ENCODE assay signal across 21 cellular contexts in the genomic region with DNA sequence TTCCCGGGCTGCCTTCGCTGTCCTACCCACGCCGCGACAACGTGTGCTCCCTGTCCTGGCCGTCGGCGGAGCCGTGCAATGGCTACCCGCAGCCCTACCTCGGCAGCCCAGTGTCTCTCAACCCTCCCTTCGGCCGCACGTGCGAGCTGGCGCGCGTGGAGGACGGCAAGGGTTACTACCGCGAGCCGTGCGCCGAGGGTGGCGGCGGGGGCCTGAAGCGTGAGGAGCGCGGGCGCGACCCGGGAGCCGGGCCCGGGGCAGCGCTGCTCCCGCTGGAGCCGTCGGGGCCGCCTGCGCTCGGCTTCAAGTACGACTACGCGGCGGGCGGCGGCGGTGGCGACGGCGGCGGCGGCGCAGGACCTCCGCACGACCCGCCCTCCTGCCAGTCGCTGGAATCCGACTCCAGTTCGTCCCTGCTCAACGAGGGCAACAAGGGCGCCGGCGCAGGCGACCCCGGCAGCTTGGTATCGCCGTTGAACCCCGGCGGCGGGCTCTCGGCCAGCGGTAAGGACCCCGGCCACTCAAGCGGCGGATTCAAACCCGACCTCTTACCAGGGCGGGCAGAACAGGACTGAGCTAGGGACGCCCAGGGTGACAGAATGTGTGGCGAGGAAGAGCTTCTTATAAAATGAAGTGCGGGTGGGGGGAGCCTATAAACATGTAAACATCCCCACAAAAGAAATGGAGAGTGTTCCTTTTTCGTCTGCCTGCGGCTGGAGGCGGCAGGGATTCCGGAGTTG. TPM values are rescaled to one million over a fixed set of nuclear protein-coding genes. Genes with fewer than 3 reads are reported as not detected.
DNase-seq lines count a peak whose midpoint lies in the region; ATAC-seq and FAIRE-seq lines count a peak whose summit lies in the region.
"Had no signal": no experiment of that assay in that cellular context is flagged by ENCODE, and none has a peak within 500 bp of the region (broad histone marks: within the 10 kb centered on the region; RNA-seq: fewer than 3 reads in every experiment).

No MANE protein-coding gene starts in this region.

- H3K4me1 Mint-ChIP-seq in T-helper 2 cell treated with Interferon-gamma antibody and Interleukin-4, amounts not matched to agents 5 μg/mL and 100 μg/mL, for 36 hours (ENCODE audit: low read depth), result peaks cover 11% of the 10 kb centered on the region
- H3K4me1 Mint-ChIP-seq in T-helper 17 cell, result peaks cover 26% of the 10 kb centered on the region
- H3K4me1 Mint-ChIP-seq in memory B cell, result peaks cover 15% of the 10 kb centered on the region
- peaks cover 14 to 27% of the 10 kb centered on the region in 2 donors for H3K4me1 Mint-ChIP-seq in stimulated activated naive B cell treated with anti-CD40 and anti-IgM and Interleukin-4, amounts not matched to agents 10 μg/mL and 1 μg/mL and 100 μg/mL, for 72 hours

- H3K4me3 Mint-ChIP-seq in T-helper 2 cell treated with Interferon-gamma antibody and Interleukin-4, amounts not matched to agents 5 μg/mL and 100 μg/mL, for 36 hours, result no peak overlapping the region
- peak overlapping the region; percentile 81 for H3K4me3 Mint-ChIP-seq in T-helper 17 cell
- no peak overlapping the region for H3K4me3 Mint-ChIP-seq in memory B cell
- H3K4me3 Mint-ChIP-seq in stimulated activated naive B cell treated with anti-CD40 and anti-IgM and Interleukin-4, amounts not matched to agents 10 μg/mL and 1 μg/mL and 100 μg/mL, for 72 hours, result no peak overlapping the region

- H3K36me3 Mint-ChIP-seq in T-helper 2 cell treated with Interferon-gamma antibody and Interleukin-4, amounts not matched to agents 5 μg/mL and 100 μg/mL, for 36 hours (ENCODE audit: low read depth), result no peaks in the 10 kb centered on the region
- peaks cover 14% of the 10 kb centered on the region for H3K36me3 Mint-ChIP-seq in T-helper 17 cell (ENCODE audit: low read depth)
- H3K36me3 Mint-ChIP-seq in memory B cell, result peaks cover 3% of the 10 kb centered on the region
- peaks cover 0 to 6% of the 10 kb centered on the region in 2 donors for H3K36me3 Mint-ChIP-seq in stimulated activated naive B cell treated with anti-CD40 and anti-IgM and Interleukin-4, amounts not matched to agents 10 μg/mL and 1 μg/mL and 100 μg/mL, for 72 hours

- ATAC-seq in T-helper 17 cell (no peak), memory B cell (ENCODE audit: low read depth) (no peak), HG02884 (IDR thresholded peaks at IDR 0.05; ENCODE audit: unreplicated experiment) (no peak)
- ATAC-seq in stimulated activated naive B cell treated with anti-CD40 and anti-IgM and Interleukin-4, amounts not matched to agents 10 μg/mL and 1 μg/mL and 100 μg/mL, for 72 hours (replicated peaks), result no peak
- ATAC-seq: left lung had no signal

- DNase-seq in T-helper 2 cell treated with Interferon-gamma antibody and Interleukin-4, amounts not matched to agents 5 μg/mL and 100 μg/mL, for 36 hours (ENCODE audit: low spot score), result no peak
- DNase-seq in T-helper 2 cell (no peak), T-helper 17 cell (no peak), memory B cell (ENCODE audit: low spot score in 2 of 2) (no peak), urothelium cell line (ENCODE audit: low spot score) (no peak), DMS 273 (lab: John Stamatoyannopoulos, UW; ENCODE audit: unreplicated experiment) (no peak)
- DNase-seq in stimulated activated naive B cell treated with anti-CD40 and anti-IgM and Interleukin-4, amounts not matched to agents 10 μg/mL and 1 μg/mL and 100 μg/mL, for 72 hours, result no peak
- DNase-seq: activated gamma-delta T cell treated with Interleukin-2 at 50 U/mL for 16 hours; CD4-positive, CD25-positive, alpha-beta regulatory T cell; DMS79; NCI-H1930; SHP77; spleen; T-helper 9 cell had no signal

- H3K9me3 Mint-ChIP-seq in T-helper 2 cell treated with Interferon-gamma antibody and Interleukin-4, amounts not matched to agents 5 μg/mL and 100 μg/mL, for 36 hours, result no peaks in the 10 kb centered on the region
- H3K9me3 Mint-ChIP-seq in memory B cell, result peaks cover 6% of the 10 kb centered on the region
- peaks cover 4 to 6% of the 10 kb centered on the region in 2 donors for H3K9me3 Mint-ChIP-seq in stimulated activated naive B cell treated with anti-CD40 and anti-IgM and Interleukin-4, amounts not matched to agents 10 μg/mL and 1 μg/mL and 100 μg/mL, for 72 hours

- H3K27ac Mint-ChIP-seq in T-helper 2 cell treated with Interferon-gamma antibody and Interleukin-4, amounts not matched to agents 5 μg/mL and 100 μg/mL, for 36 hours, result peak overlapping the region; percentile 68
- H3K27ac Mint-ChIP-seq in T-helper 17 cell (peak overlapping the region; percentile 93), memory B cell (peak overlapping the region; percentile 67)
- peak overlapping the region; percentile 73 for H3K27ac Mint-ChIP-seq in stimulated activated naive B cell treated with anti-CD40 and anti-IgM and Interleukin-4, amounts not matched to agents 10 μg/mL and 1 μg/mL and 100 μg/mL, for 72 hours

- peaks cover 4% of the 10 kb centered on the region for H3K9me3 ChIP-seq in T-helper 17 cell (ENCODE audit: control insufficient read depth, low read length, poor library complexity, severe bottlenecking)
- H3K9me3 ChIP-seq: ascending aorta, left lung, tibial nerve had no signal

- peaks cover 94% of the 10 kb centered on the region for H3K27me3 Mint-ChIP-seq in T-helper 2 cell treated with Interferon-gamma antibody and Interleukin-4, amounts not matched to agents 5 μg/mL and 100 μg/mL, for 36 hours (ENCODE audit: low read depth)
- H3K27me3 Mint-ChIP-seq in T-helper 17 cell (peaks cover 86% of the 10 kb centered on the region), memory B cell (peaks cover 41% of the 10 kb centered on the region)
- H3K27me3 Mint-ChIP-seq in stimulated activated naive B cell treated with anti-CD40 and anti-IgM and Interleukin-4, amounts not matched to agents 10 μg/mL and 1 μg/mL and 100 μg/mL, for 72 hours, result peaks cover 79 to 90% of the 10 kb centered on the region in 2 donors

- no peak for FAIRE-seq in urothelium cell line (lab: Jason Lieb, UNC)

RNA-seq across cellular contexts. Expression of gene HOXC12, which starts 0.5 kb away (rescaled TPM):
- total RNA-seq in T-helper 17 cell, result not detected
- total RNA-seq: A172; ascending aorta; CD4-positive, CD25-positive, alpha-beta regulatory T cell; chondrocyte; left lung; NCI-H460; spleen had no signal

RNA-seq across cellular contexts. Expression of gene HOXC13, which starts 16.6 kb away (rescaled TPM):
- not detected for total RNA-seq in T-helper 17 cell
- total RNA-seq: ascending aorta; CD4-positive, CD25-positive, alpha-beta regulatory T cell; chondrocyte; left lung; spleen; tibial nerve had no signal

RNA-seq across cellular contexts. Expression of gene HOXC11, which starts 17.7 kb away (rescaled TPM):
- total RNA-seq in T-helper 17 cell, result not detected
- total RNA-seq: CD4-positive, CD25-positive, alpha-beta regulatory T cell; chondrocyte; left lung; spleen had no signal

RNA-seq across cellular contexts. Expression of gene HOTAIR, which starts 19.5 kb away (rescaled TPM):
- total RNA-seq in T-helper 17 cell, result not detected
- total RNA-seq: ascending aorta; CD4-positive, CD25-positive, alpha-beta regulatory T cell; chondrocyte; left lung; spleen had no signal

RNA-seq across cellular contexts. Expression of gene HOXC10, which starts 29.7 kb away (rescaled TPM):
- not detected for total RNA-seq in T-helper 17 cell
- total RNA-seq: ascending aorta; CD4-positive, CD25-positive, alpha-beta regulatory T cell; chondrocyte; left lung; spleen had no signal
